In genomic region chr11:10222399-10222798, GRCh38 we compare ENCODE assay signal across 7 cellular contexts.
"Had no signal": no experiment of that assay in that cellular context is flagged by ENCODE, and none has a peak within 500 bp of the region (broad histone marks: within the 10 kb centered on the region; RNA-seq: fewer than 3 reads in every experiment).

No MANE protein-coding gene starts in this region.

- DNase-seq: IMR-90, KBM-7, KG1 had no signal

- FAIRE-seq: HepG2, HTR-8/SVneo, K562 had no signal

- H3K36me3 Mint-ChIP-seq: IgD-negative memory B cell had no signal

- ATAC-seq: HepG2, K562 had no signal

- H3K27ac Mint-ChIP-seq: IgD-negative memory B cell had no signal

- H3K27me3 Mint-ChIP-seq: IgD-negative memory B cell had no signal

- H3K4me3 Mint-ChIP-seq: IgD-negative memory B cell had no signal
